10 cellular contexts compared by ENCODE assay signal in genomic region chr7:77903597-77903996, GRCh38.
DNase-seq lines count a peak whose midpoint lies in the region; ATAC-seq and TF ChIP-seq lines count a peak whose summit lies in the region.
"Had no signal": no experiment of that assay in that cellular context is flagged by ENCODE, and none has a peak within 500 bp of the region (broad histone marks: within the 10 kb centered on the region; RNA-seq: fewer than 3 reads in every experiment).

No MANE protein-coding gene starts in this region.

- no peaks in the 10 kb centered on the region for H4K20me1 ChIP-seq in MM.1S (ENCODE audit: insufficient read depth, low read length)

- H2AFZ ChIP-seq in MM.1S (ENCODE audit: low read length) = no peak overlapping the region

- H3K4me3 ChIP-seq in fibroblast of mammary gland (ENCODE audit: control insufficient read depth, low read depth, low read length) (no peak overlapping the region), MM.1S (ENCODE audit: low read length) (no peak overlapping the region)

- no peaks in the 10 kb centered on the region for H3K36me3 ChIP-seq in MM.1S (replicated peaks; ENCODE audit: insufficient read depth, low read length)

- peak; percentile 29 for TF ChIP-seq CTCF in fibroblast of mammary gland (conservative IDR thresholded peaks at IDR 0.05; ENCODE audit: control insufficient read depth, insufficient read depth, low read depth, low read length)
- TF ChIP-seq CTCF in MM.1S (IDR thresholded peaks at IDR 0.05; ENCODE audit: low read length) = no peak

- no peaks in the 10 kb centered on the region for H3K79me2 ChIP-seq in MM.1S (ENCODE audit: low read length)

- H3K4me2 ChIP-seq in MM.1S (ENCODE audit: low read depth, low read length) = no peak overlapping the region

- ATAC-seq in GM18868 (IDR thresholded peaks at IDR 0.05; ENCODE audit: unreplicated experiment) (peak; percentile 25), GM21737 (IDR thresholded peaks at IDR 0.05; ENCODE audit: unreplicated experiment) (no peak), HG03045 (IDR thresholded peaks at IDR 0.05; ENCODE audit: unreplicated experiment) (no peak)
- ATAC-seq: Right ventricle myocardium inferior had no signal

- H3K9me3 ChIP-seq in MM.1S (replicated peaks; ENCODE audit: insufficient read depth, low read length) = no peaks in the 10 kb centered on the region

- no peak overlapping the region for H3K27ac ChIP-seq in MM.1S (ENCODE audit: low read length)

- DNase-seq in CD1c-positive myeloid dendritic cell (ENCODE audit: extremely low spot score) = peak; percentile 4
- DNase-seq in NCI-H69 (lab: John Stamatoyannopoulos, UW) = peak; percentile 28
- peak; percentile 24 for DNase-seq in fibroblast of mammary gland (ENCODE audit: low read depth)
- no peak for DNase-seq in T-helper 9 cell
- no peak for DNase-seq in MM.1S
- DNase-seq: aorta had no signal

- H3K27me3 ChIP-seq in MM.1S (replicated peaks; ENCODE audit: insufficient read depth, low read length) = no peaks in the 10 kb centered on the region

- no peaks in the 10 kb centered on the region for H3F3A ChIP-seq in MM.1S (ENCODE audit: insufficient read depth, low read length)

- no peaks in the 10 kb centered on the region for H3K9me2 ChIP-seq in MM.1S (replicated peaks; ENCODE audit: insufficient read depth, low read length)

- no peaks in the 10 kb centered on the region for H3K4me1 ChIP-seq in MM.1S (ENCODE audit: low read length)

- H3K9ac ChIP-seq in MM.1S (ENCODE audit: low read length) = no peak overlapping the region

Comparison
In these comparisons a context has a peak if more than half of its experiments do, and no peak if none do; other contexts are left out.
1. DNase-seq: peak in CD1c-positive myeloid dendritic cell (single experiment), NCI-H69 (single experiment) and fibroblast of mammary gland (single experiment); none in T-helper 9 cell (single experiment) and MM.1S (single experiment).